18 cellular contexts compared by ENCODE assay signal in genomic region chr21:33855190-33855589, GRCh38.
A peak's percentile ranks its signal among the peaks of the same experiment; 100 is the strongest.
DNase-seq lines count a peak whose midpoint lies in the region; ATAC-seq, FAIRE-seq and TF ChIP-seq lines count a peak whose summit lies in the region.
"Had no signal": no experiment of that assay in that cellular context is flagged by ENCODE, and none has a peak within 500 bp of the region (broad histone marks: within the 10 kb centered on the region; RNA-seq: fewer than 3 reads in every experiment).

No MANE protein-coding gene starts in this region.

- H3K9me3 Mint-ChIP-seq in WTC11, result no peaks in the 10 kb centered on the region
- no peaks in the 10 kb centered on the region for H3K9me3 Mint-ChIP-seq in osteocyte (ENCODE audit: unreplicated experiment)

- no peaks in the 10 kb centered on the region for H3K27me3 ChIP-seq in Loucy (ENCODE audit: insufficient read depth, low read length, poor library complexity, severe bottlenecking)
- H3K27me3 ChIP-seq: left lung, ovary, tibial nerve had no signal

- no peak overlapping the region for H3K4me2 ChIP-seq in Loucy (ENCODE audit: low read depth, low read length, poor library complexity, severe bottlenecking)

- H3K36me3 ChIP-seq in Loucy (ENCODE audit: insufficient read depth, low read length), result no peaks in the 10 kb centered on the region
- H3K36me3 ChIP-seq: left lung, ovary, tibial nerve had no signal

- H3K4me1 ChIP-seq in Loucy (ENCODE audit: insufficient read depth, low read length, poor library complexity, severe bottlenecking), result no peaks in the 10 kb centered on the region
- H3K4me1 ChIP-seq: left lung had no signal

- POLR2A ChIA-PET in WTC11 (lab: Charles Lee), result no interaction called here

- H3K4me3 ChIP-seq in GM12865 (ENCODE audit: low read depth, low read length) (no peak overlapping the region), Loucy (ENCODE audit: low read length, poor library complexity, severe bottlenecking) (no peak overlapping the region)
- H3K4me3 ChIP-seq: left lung, ovary, skin epidermis, tibial nerve had no signal

- no peak for FAIRE-seq in GM19239 (lab: Jason Lieb, UNC)

- CTCF ChIA-PET in WTC11 (lab: Charles Lee), result interaction anchor here (0.8 to 2.2 kb wide), 5 partner anchors 10 to 182 kb away, joined by 3 to 9 read pairs (median 4); no protein-coding TSS in a partner anchor

- TF ChIP-seq CTCF in GM12865 (IDR thresholded peaks at IDR 0.05; ENCODE audit: insufficient read depth, low read depth, low read length, missing control alignments) (peak; percentile 35), Loucy (conservative IDR thresholded peaks at IDR 0.05; ENCODE audit: low read length) (peak; percentile 67), WTC11 (IDR thresholded peaks at IDR 0.05) (0 out of 2 replicates have a peak, but pooled peaks have one; percentile 34), osteocyte (IDR thresholded peaks at IDR 0.05) (no peak)

- H3K27me3 Mint-ChIP-seq in WTC11 (ENCODE audit: low read depth) (no peaks in the 10 kb centered on the region), osteocyte (ENCODE audit: unreplicated experiment) (no peaks in the 10 kb centered on the region)
- H3K27me3 Mint-ChIP-seq: activated CD4-positive, alpha-beta T cell treated with anti-CD3 and anti-CD28 coated beads for 36 hours; activated naive CD8-positive, alpha-beta T cell had no signal

- no peak overlapping the region for H3K9ac ChIP-seq in Loucy (ENCODE audit: low read depth, low read length, poor library complexity, severe bottlenecking)

- H3K27ac Mint-ChIP-seq in WTC11 (no peak overlapping the region), osteocyte (ENCODE audit: unreplicated experiment) (peak overlapping the region; percentile 21)
- H3K27ac Mint-ChIP-seq: activated CD4-positive, alpha-beta T cell treated with anti-CD3 and anti-CD28 coated beads for 36 hours; activated naive CD8-positive, alpha-beta T cell had no signal

- no peaks in the 10 kb centered on the region for H4K20me1 ChIP-seq in Loucy (ENCODE audit: insufficient read depth, low read length, poor library complexity, severe bottlenecking)

- peak; percentile 33 for ATAC-seq in WTC11
- ATAC-seq in HG03342 (IDR thresholded peaks at IDR 0.05; ENCODE audit: unreplicated experiment), result no peak
- ATAC-seq: activated CD4-positive, alpha-beta T cell treated with anti-CD3 and anti-CD28 coated beads for 36 hours had no signal

- H3K36me3 Mint-ChIP-seq in WTC11, result no peaks in the 10 kb centered on the region
- H3K36me3 Mint-ChIP-seq in osteocyte (ENCODE audit: unreplicated experiment), result no peaks in the 10 kb centered on the region
- H3K36me3 Mint-ChIP-seq: activated naive CD8-positive, alpha-beta T cell had no signal

- H3K4me1 Mint-ChIP-seq in WTC11 (peaks cover 21% of the 10 kb centered on the region), osteocyte (ENCODE audit: unreplicated experiment) (peaks cover 59% of the 10 kb centered on the region)
- H3K4me1 Mint-ChIP-seq: activated CD4-positive, alpha-beta T cell treated with anti-CD3 and anti-CD28 coated beads for 36 hours had no signal

- H3F3A ChIP-seq in Loucy (ENCODE audit: low read depth), result no peaks in the 10 kb centered on the region

- H2AFZ ChIP-seq in Loucy (ENCODE audit: low read length), result no peak overlapping the region

- H3K9me3 ChIP-seq in Loucy (ENCODE audit: insufficient read depth, low read depth, low read length), result no peaks in the 10 kb centered on the region
- H3K9me3 ChIP-seq: left lung, ovary, tibial nerve had no signal

- no peaks in the 10 kb centered on the region for H3K9me2 ChIP-seq in Loucy (replicated peaks; ENCODE audit: low read depth, low read length)

- no peak overlapping the region for H3K4me3 Mint-ChIP-seq in WTC11
- H3K4me3 Mint-ChIP-seq in osteocyte (ENCODE audit: unreplicated experiment), result no peak overlapping the region
- H3K4me3 Mint-ChIP-seq: activated CD4-positive, alpha-beta T cell treated with anti-CD3 and anti-CD28 coated beads for 36 hours; activated naive CD8-positive, alpha-beta T cell had no signal

- DNase-seq in GM12865 (ENCODE audit: low read depth) (peak; percentile 35), WTC11 (ENCODE audit: low spot score) (peak; percentile 49), osteocyte (ENCODE audit: extremely low spot score, unreplicated experiment) (no peak), cerebellar nuclear complex (lab: John Stamatoyannopoulos, UW) (no peak), UCSD-AML1 (lab: John Stamatoyannopoulos, UW; ENCODE audit: unreplicated experiment) (no peak), GM19239 (ENCODE audit: insufficient read length, low spot score) (no peak)
- DNase-seq: activated CD4-positive, alpha-beta T cell treated with anti-CD3 and anti-CD28 coated beads for 36 hours; DMS79 treated with DMSO at 0.1 percent for 48 hours; left lung; NCI-H187; NCI-H510A treated with DMSO at 0.1 percent for 48 hours; ovary; T-helper 2 cell had no signal

- H3K79me2 ChIP-seq in Loucy (ENCODE audit: insufficient read depth, low read length), result no peaks in the 10 kb centered on the region

TF ChIP-seq in WTC11, 78 proteins besides CTCF, POLR2A, EP300 and RAD21:
- no peak for TF ChIP-seq ATF6 (CRISPR knock-in tag; IDR thresholded peaks at IDR 0.05)
- TF ChIP-seq ATF1 (CRISPR knock-in tag; IDR thresholded peaks at IDR 0.05), result no peak
- TF ChIP-seq CREM (CRISPR knock-in tag; IDR thresholded peaks at IDR 0.05), result no peak
- TF ChIP-seq ATF2 (CRISPR knock-in tag; IDR thresholded peaks at IDR 0.05; ENCODE audit: borderline replicate concordance, low read depth), result no peak

Comparison
In these comparisons a context has a peak if more than half of its experiments do, and no peak if none do; other contexts are left out.
1. DNase-seq: peak in GM12865 (single experiment) and WTC11 (single experiment); none in osteocyte (single experiment), cerebellar nuclear complex (0 of 2), UCSD-AML1 (single experiment) and GM19239 (single experiment).